13 cellular contexts compared by ENCODE assay signal in the genomic region with DNA sequence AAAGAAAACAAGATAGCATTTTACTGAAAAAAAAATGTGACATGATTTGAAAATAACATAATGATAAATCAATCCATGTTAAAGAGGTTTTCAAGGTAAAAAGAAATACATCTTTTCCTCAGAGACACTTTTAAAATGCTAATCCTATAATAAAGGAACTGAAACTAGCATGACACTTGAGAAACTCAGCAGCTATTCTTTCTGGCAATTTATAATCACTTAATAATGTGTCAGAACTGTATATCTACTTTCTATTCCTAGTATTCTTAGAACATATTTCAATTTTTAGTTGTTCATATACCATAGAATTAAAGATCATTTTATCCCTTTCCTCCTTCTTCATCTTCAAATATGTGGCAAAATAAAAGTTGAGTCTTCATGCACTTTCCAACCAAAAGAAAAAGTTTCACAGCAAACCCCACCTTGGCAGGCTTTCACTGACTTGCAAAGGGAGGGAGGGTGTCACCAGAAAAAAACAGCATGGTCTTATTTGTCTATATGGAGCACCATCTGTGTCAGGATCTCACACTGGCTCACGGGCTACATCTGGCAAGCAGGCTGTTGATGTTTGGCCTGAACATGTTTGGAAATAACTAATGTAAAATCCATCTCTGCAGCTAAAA. TPM values are rescaled to one million over a fixed set of nuclear protein-coding genes. Genes with fewer than 3 reads are reported as not detected.
DNase-seq lines count a peak whose midpoint lies in the region; ATAC-seq and TF ChIP-seq lines count a peak whose summit lies in the region.
"Had no signal": no experiment of that assay in that cellular context is flagged by ENCODE, and none has a peak within 500 bp of the region (broad histone marks: within the 10 kb centered on the region; RNA-seq: fewer than 3 reads in every experiment).

No MANE protein-coding gene starts in this region.

- H3K27me3 Mint-ChIP-seq in CD8-positive, alpha-beta T cell (ENCODE audit: low read depth) = peaks cover 6% of the 10 kb centered on the region

- H3K36me3 Mint-ChIP-seq in CD8-positive, alpha-beta T cell = no peaks in the 10 kb centered on the region
- H3K36me3 Mint-ChIP-seq: activated CD8-positive, alpha-beta memory T cell treated with anti-CD3 and anti-CD28 coated beads, Interleukin-2, amount 10 ng/mL, durations not matched to agents 7 days and 5 days had no signal

- H3K4me1 Mint-ChIP-seq in CD8-positive, alpha-beta T cell (ENCODE audit: low read depth) = no peaks in the 10 kb centered on the region
- H3K4me1 Mint-ChIP-seq: activated CD8-positive, alpha-beta memory T cell treated with anti-CD3 and anti-CD28 coated beads, Interleukin-2, amount 10 ng/mL, durations not matched to agents 7 days and 5 days had no signal

- no peaks in the 10 kb centered on the region for H3K27me3 ChIP-seq in breast epithelium
- H3K27me3 ChIP-seq in CD8-positive, alpha-beta T cell (ENCODE audit: insufficient read depth, low read length) = no peaks in the 10 kb centered on the region
- H3K27me3 ChIP-seq: brain microvascular endothelial cell, gastrocnemius medialis had no signal

- H3K27ac ChIP-seq in breast epithelium = no peak overlapping the region
- H3K27ac ChIP-seq in CD8-positive, alpha-beta T cell (ENCODE audit: low read depth, low read length) = no peak overlapping the region
- H3K27ac ChIP-seq: brain microvascular endothelial cell, gastrocnemius medialis had no signal

- TF ChIP-seq CTCF in GM10248 (IDR thresholded peaks at IDR 0.05; ENCODE audit: control extremely low read depth, extremely low read depth, low read depth, missing control alignments) (no peak), breast epithelium (IDR thresholded peaks at IDR 0.05) (no peak)
- no peak for TF ChIP-seq CTCF in CD8-positive, alpha-beta T cell (IDR thresholded peaks at IDR 0.05)

- H3K4me1 ChIP-seq in breast epithelium = no peaks in the 10 kb centered on the region
- no peaks in the 10 kb centered on the region for H3K4me1 ChIP-seq in CD8-positive, alpha-beta T cell (ENCODE audit: insufficient read depth, low read length)
- H3K4me1 ChIP-seq: gastrocnemius medialis had no signal

- no peaks in the 10 kb centered on the region for H3K36me3 ChIP-seq in breast epithelium
- H3K36me3 ChIP-seq in CD8-positive, alpha-beta T cell (ENCODE audit: insufficient read depth, low read length) = no peaks in the 10 kb centered on the region
- H3K36me3 ChIP-seq: brain microvascular endothelial cell, gastrocnemius medialis had no signal

- no peak overlapping the region for H3K27ac Mint-ChIP-seq in CD8-positive, alpha-beta T cell
- H3K27ac Mint-ChIP-seq: activated CD8-positive, alpha-beta memory T cell treated with anti-CD3 and anti-CD28 coated beads, Interleukin-2, amount 10 ng/mL, durations not matched to agents 7 days and 5 days had no signal

- no peak for TF ChIP-seq POLR2A in breast epithelium (IDR thresholded peaks at IDR 0.05)

- no peaks in the 10 kb centered on the region for H3K9me3 Mint-ChIP-seq in CD8-positive, alpha-beta T cell

- ATAC-seq in GM19455 (IDR thresholded peaks at IDR 0.05; ENCODE audit: unreplicated experiment) = peak; percentile 76
- ATAC-seq in HG02973 (IDR thresholded peaks at IDR 0.05; ENCODE audit: unreplicated experiment) = peak; percentile 79
- no peak for ATAC-seq in CD8-positive, alpha-beta T cell
- ATAC-seq: activated CD8-positive, alpha-beta memory T cell treated with anti-CD3 and anti-CD28 coated beads, Interleukin-2, amount 10 ng/mL, durations not matched to agents 7 days and 5 days; gastrocnemius medialis had no signal

- POLR2A ChIA-PET in GM10248 (lab: Yijun Ruan, JAX) = no interaction called here
- POLR2A ChIA-PET in CD8-positive, alpha-beta T cell (lab: Charles Lee) = no interaction called here

- H3K4me3 ChIP-seq in breast epithelium = no peak overlapping the region
- H3K4me3 ChIP-seq in CD8-positive, alpha-beta T cell (ENCODE audit: low read depth, low read length) = no peak overlapping the region
- H3K4me3 ChIP-seq: gastrocnemius medialis had no signal

- CTCF ChIA-PET in GM10248 (lab: Yijun Ruan, JAX) = interaction anchor here (0.6 to 0.8 kb wide), 2 partner anchors 12 to 37 kb away, joined by 3 read pairs; no protein-coding TSS in a partner anchor
- CTCF ChIA-PET in CD8-positive, alpha-beta T cell (lab: Charles Lee) = no interaction called here

- intact Hi-C loops in breast epithelium (cut with DNase I; ENCODE audit: low total_unique reads) = no loop called here
- intact Hi-C loops in CD8-positive, alpha-beta T cell (cut with DNase I, micrococcal nuclease) = no loop called here

- no peak overlapping the region for H3K4me3 Mint-ChIP-seq in CD8-positive, alpha-beta T cell
- H3K4me3 Mint-ChIP-seq: activated CD8-positive, alpha-beta memory T cell treated with anti-CD3 and anti-CD28 coated beads, Interleukin-2, amount 10 ng/mL, durations not matched to agents 7 days and 5 days had no signal

- peak; percentile 28 for DNase-seq in GM10248 (ENCODE audit: extremely low spot score)
- peak; percentile 85 for DNase-seq in NCI-H2171 (lab: John Stamatoyannopoulos, UW)
- no peak for DNase-seq in breast epithelium (ENCODE audit: low spot score in 2 of 2)
- DNase-seq in NCI-H510A (lab: John Stamatoyannopoulos, UW) = no peak
- no peak for DNase-seq in CD8-positive, alpha-beta T cell
- DNase-seq in NCI-H510A treated with DMSO at 0.1 percent for 48 hours (lab: John Stamatoyannopoulos, UW) = no peak
- DNase-seq: activated CD8-positive, alpha-beta memory T cell treated with anti-CD3 and anti-CD28 coated beads, Interleukin-2, amount 10 ng/mL, durations not matched to agents 7 days and 5 days; brain microvascular endothelial cell; gastrocnemius medialis; Right ventricle myocardium superior had no signal

- no peaks in the 10 kb centered on the region for H3K9me3 ChIP-seq in breast epithelium
- no peaks in the 10 kb centered on the region for H3K9me3 ChIP-seq in CD8-positive, alpha-beta T cell (ENCODE audit: low read length)
- H3K9me3 ChIP-seq: gastrocnemius medialis had no signal

RNA-seq across cellular contexts. Expression of gene FHL5, which starts 48.5 kb away (rescaled TPM):
- 10 to 100 TPM; 12.9 to 45.2 (median 25.0) TPM for total RNA-seq in breast epithelium
- total RNA-seq in CD8-positive, alpha-beta T cell = not detected
- total RNA-seq: activated CD8-positive, alpha-beta memory T cell treated with anti-CD3 and anti-CD28 coated beads, Interleukin-2, amount 10 ng/mL, durations not matched to agents 7 days and 5 days; LHCN-M2 had no signal

Comparison
In these comparisons a context has a peak if more than half of its experiments do, and no peak if none do; other contexts are left out.
1. DNase-seq: peak in GM10248 (single experiment) and NCI-H2171 (single experiment); none in breast epithelium (0 of 2), NCI-H510A (single experiment), CD8-positive, alpha-beta T cell (0 of 7) and NCI-H510A treated with DMSO at 0.1 percent for 48 hours (single experiment).
2. RNA of gene FHL5, which starts 48.5 kb away (total RNA-seq): 12.9 to 45.2 TPM in breast epithelium; not detected in CD8-positive, alpha-beta T cell; every median in the first group is over 10 times any median in the second.